Comparison of ENCODE assay signal across 8 cellular contexts in the genomic region with DNA sequence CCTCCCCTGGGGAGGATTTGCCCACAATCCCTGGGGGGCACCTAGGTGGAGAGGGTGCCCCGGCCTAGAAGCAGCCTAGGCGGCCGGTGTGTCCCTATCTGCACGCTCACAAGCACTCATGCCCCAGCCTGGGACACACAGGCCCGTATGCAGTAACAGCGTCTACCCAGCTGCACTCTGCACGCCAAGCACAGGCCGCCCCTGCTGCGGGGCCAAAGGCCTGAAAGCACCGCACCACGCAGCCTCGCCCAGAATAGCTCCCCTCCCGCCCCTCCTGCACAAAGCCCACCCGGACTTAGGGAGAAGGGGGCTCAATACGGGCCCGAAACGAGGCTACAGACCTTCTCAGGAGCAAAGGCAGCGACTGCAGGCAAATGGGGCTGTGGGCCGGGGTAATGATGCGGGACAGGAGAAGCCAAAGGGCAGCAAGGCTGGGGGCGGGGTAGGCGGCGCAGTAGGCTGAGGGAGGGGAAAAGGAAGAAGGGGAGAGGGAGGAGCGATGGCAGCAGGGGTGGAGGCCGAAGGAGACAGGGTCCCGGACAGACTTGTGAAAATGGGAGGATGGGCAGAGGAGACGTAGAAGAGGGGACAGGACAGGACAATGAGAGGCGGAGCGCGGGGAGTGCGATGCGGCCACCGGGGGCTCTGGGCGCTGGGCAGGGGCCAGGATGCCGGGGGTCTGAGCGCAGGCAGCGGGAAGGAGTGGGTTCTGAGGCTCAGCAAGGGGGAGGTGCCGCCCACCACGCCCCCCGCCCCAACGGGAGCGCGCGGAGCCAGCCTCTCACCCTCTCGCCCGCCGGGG. TPM values are rescaled to one million over a fixed set of nuclear protein-coding genes. Genes with fewer than 3 reads are reported as not detected.
DNase-seq lines count a peak whose midpoint lies in the region; ATAC-seq and TF ChIP-seq lines count a peak whose summit lies in the region.

No MANE protein-coding gene starts in this region.

- no peaks in the 10 kb centered on the region for H3K36me3 Mint-ChIP-seq in naive B cell

- H3K4me1 Mint-ChIP-seq in naive B cell, result peaks cover 16 to 22% (median 20%) of the 10 kb centered on the region in 3 donors

- no peak for TF ChIP-seq POLR2A in uterus (IDR thresholded peaks at IDR 0.05)

- H3K4me3 Mint-ChIP-seq in naive B cell, result peak overlapping the region in 5 of 8 donors; percentile 25 to 70 (median 59)

- H3K4me3 ChIP-seq in epithelial cell of esophagus (ENCODE audit: low read length) (peak overlapping the region; percentile 52), uterus (peak overlapping the region in 1 of 2 donors; percentile 15)

- H3K9me3 Mint-ChIP-seq in naive B cell, result peaks cover 0 to 2% (median 0%) of the 10 kb centered on the region in 7 donors

- peaks cover 0 to 4% (median 0%) of the 10 kb centered on the region in 3 donors for H3K27me3 Mint-ChIP-seq in naive B cell

- H3K9me3 ChIP-seq in uterus, result no peaks in the 10 kb centered on the region

- H3K4me1 ChIP-seq in uterus, result peaks cover 0 to 12% of the 10 kb centered on the region in 2 donors

- H3K27ac Mint-ChIP-seq in naive B cell, result peak overlapping the region in 1 of 6 donors; percentile 19

- intact Hi-C loops in uterus (cut with DNase I; ENCODE audit: low total_unique reads), result no loop called here

- ATAC-seq in naive B cell (ENCODE audit: low read depth in 2 of 2), result peak in 1 of 2 donors; percentile 8

- peak; percentile 9 for DNase-seq in stimulated activated CD4-positive, alpha-beta T cell treated with anti-CD3 and anti-CD28 coated beads, Interleukin-15, amount 100 ng/mL, for 24 hours
- no peak for DNase-seq in stimulated activated CD4-positive, alpha-beta T cell treated with anti-CD3 and anti-CD28 coated beads, Interleukin-4, amount 100 ng/mL, for 4 hours
- DNase-seq in epithelial cell of esophagus (ENCODE audit: low read depth) (no peak), naive B cell (no peak), uterus (no peak), NCI-H1436 (lab: John Stamatoyannopoulos, UW) (no peak), CD1c-positive myeloid dendritic cell (ENCODE audit: extremely low spot score) (no peak)
- DNase-seq in effector CD8-positive, alpha-beta T cell (lab: John Stamatoyannopoulos, UW), result no peak

- H3K27ac ChIP-seq in uterus, result no peak overlapping the region

- TF ChIP-seq CTCF in epithelial cell of esophagus (IDR thresholded peaks at IDR 0.05; ENCODE audit: insufficient read depth, low read depth, low read length, missing control alignments) (no peak), uterus (IDR thresholded peaks at IDR 0.05) (no peak)

- H3K27me3 ChIP-seq in uterus, result peaks cover 0 to 20% of the 10 kb centered on the region in 2 donors

- no peaks in the 10 kb centered on the region for H3K36me3 ChIP-seq in uterus

RNA-seq across cellular contexts. Expression of a gene that starts 0.5 kb away (rescaled TPM):
- not detected for polyA plus RNA-seq in naive B cell (ENCODE audit: low read depth in 6 of 6)
- total RNA-seq in uterus, result 1 to 10 TPM in 1 of 4 donors, not detected in 3; 3.5 TPM

RNA-seq across cellular contexts. Expression of a gene that starts 23.0 kb away (rescaled TPM):
- under 1 TPM in 4 of 6 donors, not detected in 2; 0.06 to 0.36 (median 0.07) TPM for polyA plus RNA-seq in naive B cell (ENCODE audit: low read depth in 6 of 6)
- total RNA-seq in uterus, result 10 to 100 TPM in 2 of 4 donors, 1 to 10 TPM in 2; 3.0 to 22.8 (median 14.0) TPM
